1 cellular context compared by ENCODE assay signal in the genomic region with DNA sequence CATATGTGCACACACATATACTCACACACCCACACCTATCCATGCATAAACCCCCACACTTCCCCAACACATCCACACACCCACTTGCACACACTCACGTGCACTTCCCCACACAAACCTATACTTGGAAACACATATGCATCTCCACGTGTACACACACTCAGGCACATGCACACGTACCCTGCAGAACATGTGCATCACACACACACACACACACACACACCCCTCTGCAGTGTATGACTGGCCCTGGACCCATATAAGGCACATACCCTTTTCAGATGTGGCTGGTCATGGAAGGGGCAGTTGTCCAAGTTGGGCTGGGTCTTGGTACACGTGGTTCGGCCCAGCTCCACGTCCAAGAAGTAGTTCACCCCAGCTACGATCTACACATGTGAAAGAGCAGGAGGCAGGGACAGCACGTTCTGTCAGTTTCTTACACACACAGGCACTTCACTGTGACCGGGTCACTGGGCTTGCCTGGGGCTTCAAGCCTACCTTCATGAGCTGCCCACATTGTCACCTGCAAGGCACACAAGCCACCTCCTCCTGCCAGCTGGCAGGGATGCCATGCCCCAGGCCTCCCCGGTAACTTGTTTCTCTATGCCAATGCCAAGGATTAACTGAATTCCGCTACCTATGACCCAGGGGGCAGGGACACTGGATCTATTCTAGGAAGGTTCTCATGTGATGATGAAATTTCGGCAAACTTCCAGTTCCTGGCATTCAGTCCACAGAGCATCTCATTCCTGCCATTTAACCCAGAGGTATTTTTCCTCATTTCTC.
TF ChIP-seq lines count a peak whose summit lies in the region.

No MANE protein-coding gene starts in this region.

TF ChIP-seq in K562, 482 proteins besides CTCF, POLR2A, EP300 and RAD21:
- peak; percentile 17; the same call in 1 of the 2 replicates for TF ChIP-seq ATF3 (IDR thresholded peaks at IDR 0.05)
- no peak for TF ChIP-seq ATF3 (CRISPR knock-in tag; conservative IDR thresholded peaks at IDR 0.05)
- TF ChIP-seq KDM1A (IDR thresholded peaks at IDR 0.05) = peak in 1 of 2 experiments; percentile 48; a peak in 1 of 4 replicates
- TF ChIP-seq KLF6 (CRISPR knock-in tag; IDR thresholded peaks at IDR 0.05; ENCODE audit: borderline replicate concordance) = no peak
TF ChIP-seq in K562: peak in this region for 2.
